8 cellular contexts compared by ENCODE assay signal in the genomic region with DNA sequence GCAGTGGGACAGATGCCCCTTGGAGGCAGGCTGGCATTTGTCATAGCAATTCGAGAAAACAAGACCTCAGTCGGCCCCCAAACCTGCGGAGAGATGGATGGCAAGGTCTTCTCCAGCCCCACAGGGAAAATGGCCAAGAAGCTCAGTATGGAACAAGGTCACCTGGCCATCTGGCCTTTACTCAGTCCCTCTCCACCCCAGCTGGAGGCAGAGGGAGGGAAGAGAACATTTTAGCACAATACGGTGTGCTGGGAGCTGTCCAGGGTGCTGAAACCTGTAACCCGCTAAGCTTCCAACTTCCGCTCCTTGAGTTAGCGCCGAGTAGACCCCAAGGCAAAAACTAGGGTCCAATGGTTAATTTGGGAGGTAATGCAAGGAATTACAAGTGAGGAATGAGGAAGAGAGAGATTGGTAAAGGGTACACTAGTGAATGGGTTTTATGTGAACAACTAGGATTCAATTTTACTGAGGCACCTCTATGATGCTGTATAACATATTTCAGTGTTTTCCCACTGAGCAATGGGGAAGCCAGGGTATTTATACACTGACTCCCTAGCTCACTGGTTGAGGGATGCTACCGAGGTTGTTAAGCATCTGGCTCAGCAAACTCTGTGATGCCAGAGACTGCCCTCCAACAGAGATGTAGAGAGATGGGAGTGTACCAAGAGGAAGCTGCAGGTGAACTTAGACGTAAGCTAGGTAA.
DNase-seq lines count a peak whose midpoint lies in the region; ATAC-seq and TF ChIP-seq lines count a peak whose summit lies in the region.

No MANE protein-coding gene starts in this region.

- no peaks in the 10 kb centered on the region for H3K79me2 ChIP-seq in smooth muscle cell (ENCODE audit: low read depth)

- TF ChIP-seq CTCF in left ventricle myocardium inferior (IDR thresholded peaks at IDR 0.05; ENCODE audit: borderline replicate concordance) (no peak), smooth muscle cell (IDR thresholded peaks at IDR 0.05; ENCODE audit: borderline replicate concordance, insufficient read depth, poor library complexity, severe bottlenecking) (no peak)

- intact Hi-C loops in left ventricle myocardium inferior (cut with micrococcal nuclease) (no loop called here), Right ventricle myocardium superior (cut with DNase I) (no loop called here)

- H3K4me1 ChIP-seq in left ventricle myocardium inferior, result no peaks in the 10 kb centered on the region
- no peaks in the 10 kb centered on the region for H3K4me1 ChIP-seq in smooth muscle cell (ENCODE audit: low read depth)

- H3F3A ChIP-seq in smooth muscle cell (ENCODE audit: low read depth), result no peaks in the 10 kb centered on the region

- 44% methylated on average over 10 of the region's 10 CpGs for WGBS in smooth muscle cell (ENCODE audit: low lambda C conversion rate)

- H2AFZ ChIP-seq in smooth muscle cell (ENCODE audit: low read depth), result no peak overlapping the region

- H3K36me3 ChIP-seq in left ventricle myocardium inferior (no peaks in the 10 kb centered on the region), smooth muscle cell (ENCODE audit: low read depth) (no peaks in the 10 kb centered on the region)

- H3K27ac ChIP-seq in left ventricle myocardium inferior (replicated peaks) (no peak overlapping the region), smooth muscle cell (ENCODE audit: low read depth) (no peak overlapping the region)

- H3K4me2 ChIP-seq in smooth muscle cell, result no peak overlapping the region

- no peak overlapping the region for H3K9ac ChIP-seq in smooth muscle cell (ENCODE audit: low read depth)

- no peaks in the 10 kb centered on the region for H4K20me1 ChIP-seq in smooth muscle cell (ENCODE audit: low read depth)

- no peaks in the 10 kb centered on the region for H3K9me3 ChIP-seq in left ventricle myocardium inferior (replicated peaks)
- H3K9me3 ChIP-seq in smooth muscle cell (replicated peaks; ENCODE audit: low read depth), result no peaks in the 10 kb centered on the region

- DNase-seq in left ventricle myocardium inferior (peak; percentile 15), Right ventricle myocardium superior (no peak), smooth muscle cell (lab: John Stamatoyannopoulos, UW; ENCODE audit: unreplicated experiment) (peak; percentile 0)
- peak; percentile 40 for DNase-seq in activated CD4-positive, CD25-positive, alpha-beta regulatory T cell treated with anti-CD3 and anti-CD28 coated beads, Interleukin-2, amount 50 U/mL, for 72 hours
- peak; percentile 38 for DNase-seq in effector CD4-positive, alpha-beta T cell

- no peak overlapping the region for H3K4me3 ChIP-seq in left ventricle myocardium inferior
- no peak overlapping the region for H3K4me3 ChIP-seq in smooth muscle cell

- H3K27me3 ChIP-seq in left ventricle myocardium inferior (ENCODE audit: low read depth) (peaks cover 10% of the 10 kb centered on the region), smooth muscle cell (ENCODE audit: low read depth) (no peaks in the 10 kb centered on the region)

- ATAC-seq in Right ventricle myocardium superior (ENCODE audit: poor library complexity) (no peak), GM19463 (IDR thresholded peaks at IDR 0.05; ENCODE audit: unreplicated experiment) (no peak), HG03108 (IDR thresholded peaks at IDR 0.05; ENCODE audit: unreplicated experiment) (no peak), GM18907 (IDR thresholded peaks at IDR 0.05; ENCODE audit: unreplicated experiment) (no peak)
